Comparison of ENCODE assay signal across 20 cellular contexts in genomic region chr16:85222151-85222863, GRCh38.
A peak's percentile ranks its signal among the peaks of the same experiment; 100 is the strongest.
DNase-seq lines count a peak whose midpoint lies in the region; ATAC-seq and TF ChIP-seq lines count a peak whose summit lies in the region.
"Had no signal": no experiment of that assay in that cellular context is flagged by ENCODE, and none has a peak within 500 bp of the region (broad histone marks: within the 10 kb centered on the region; RNA-seq: fewer than 3 reads in every experiment).

No MANE protein-coding gene starts in this region.

- no peak overlapping the region for H2AK5ac ChIP-seq in mesendoderm (ENCODE audit: low read length)

- peak overlapping the region; percentile 43 for H3K56ac ChIP-seq in mesendoderm (ENCODE audit: low read length)

- H3K18ac ChIP-seq in mesendoderm (ENCODE audit: low read length): no peak overlapping the region

- H3K36me3 ChIP-seq in HEK293 (ENCODE audit: control insufficient read depth in 2 of 2, insufficient read depth in 1 of 2, low read length in 2 of 2) (no peaks in the 10 kb centered on the region), SK-N-MC (ENCODE audit: insufficient read depth, low read length) (no peaks in the 10 kb centered on the region), mesendoderm (ENCODE audit: control insufficient read depth, insufficient read depth, low read length) (no peaks in the 10 kb centered on the region)
- H3K36me3 ChIP-seq: upper lobe of left lung had no signal

- H3K4me1 ChIP-seq in HEK293 (ENCODE audit: control insufficient read depth, insufficient read depth, low read length): peaks cover 15% of the 10 kb centered on the region
- peaks cover 2% of the 10 kb centered on the region for H3K4me1 ChIP-seq in mesendoderm (ENCODE audit: control insufficient read depth, low read depth, low read length)

- no peak overlapping the region for H2BK5ac ChIP-seq in mesendoderm (ENCODE audit: low read length)

- H3K79me1 ChIP-seq in mesendoderm (ENCODE audit: low read length): peaks cover 6% of the 10 kb centered on the region

- peaks cover 9% of the 10 kb centered on the region; the same call in 1 of the 2 replicates for H3K9me3 ChIP-seq in AG04450 (ENCODE audit: control insufficient read depth, insufficient read depth, low read length)
- H3K9me3 ChIP-seq in HEK293 (ENCODE audit: control insufficient read depth, insufficient read depth, low read depth, low read length): no peaks in the 10 kb centered on the region
- H3K9me3 ChIP-seq in SK-N-MC (ENCODE audit: low read depth, low read length): no peaks in the 10 kb centered on the region
- H3K9me3 ChIP-seq: upper lobe of left lung had no signal

- WGBS in mesendoderm (ENCODE audit: extremely low coverage, insufficient coverage, low lambda C conversion rate): no CpG with 5 or more reads among the region's 24 CpGs

- intact Hi-C loops in left colon (cut with DNase I, micrococcal nuclease): no loop called here

- H3K4me1 Mint-ChIP-seq in activated T-cell treated with anti-CD3 and anti-CD28 coated beads, Interleukin-2, amount 50 U/mL, for 4 hours (ENCODE audit: low read depth): no peaks in the 10 kb centered on the region

- no peak overlapping the region for H4K5ac ChIP-seq in mesendoderm (ENCODE audit: low read length)

- POLR2A ChIA-PET in AG04450 (lab: Yijun Ruan, JAX) (interaction anchor here (1.1 kb wide), 1 partner anchor 13 kb away, joined by 3 read pairs; no protein-coding TSS in a partner anchor), HEK293 (lab: Yijun Ruan, JAX) (no interaction called here)

- TF ChIP-seq CTCF in AG04450 (IDR thresholded peaks at IDR 0.05; ENCODE audit: low read depth, low read length): no peak
- TF ChIP-seq CTCF in HEK293 (tag by site-specific recombination; IDR thresholded peaks at IDR 0.05): no peak

- H3K79me2 ChIP-seq in mesendoderm (ENCODE audit: control insufficient read depth, insufficient read depth, low read length): no peaks in the 10 kb centered on the region

- H3K36me3 Mint-ChIP-seq in activated T-cell treated with anti-CD3 and anti-CD28 coated beads, Interleukin-2, amount 50 U/mL, for 4 hours (ENCODE audit: insufficient read depth): no peaks in the 10 kb centered on the region

- no peak overlapping the region for H4K8ac ChIP-seq in mesendoderm (ENCODE audit: low read depth, low read length)

- H3K4me3 ChIP-seq in AG04450 (ENCODE audit: low read depth, low read length) (no peak overlapping the region), HEK293 (ENCODE audit: low read depth, low read length) (no peak overlapping the region), SK-N-MC (peak overlapping the region; percentile 56), mesendoderm (ENCODE audit: low read length) (no peak overlapping the region)
- H3K4me3 ChIP-seq: upper lobe of left lung had no signal

- DNase-seq in AG04450 (ENCODE audit: low read depth, low spot score) (no peak), SK-N-MC (ENCODE audit: low read depth, low spot score) (no peak), mesendoderm (peak; percentile 72), left colon (no peak)
- no peak for DNase-seq in activated T-cell treated with anti-CD3 and anti-CD28 coated beads, Interleukin-2, amount 50 U/mL, for 4 hours
- DNase-seq in activated CD4-positive, alpha-beta T cell treated with anti-CD3 and anti-CD28 coated beads for 1 hour: no peak
- DNase-seq: activated CD4-positive, CD25-positive, alpha-beta regulatory T cell treated with anti-CD3 and anti-CD28 coated beads, Interleukin-2, amount 50 U/mL, for 72 hours; activated effector memory CD4-positive, alpha-beta T cell treated with Interleukin-2 at 50 U/mL for 16 hours; CD4-positive, alpha-beta T cell; hypothalamus; KBM-7; MV-4-11; NCI-H2029 treated with DMSO at 0.1 percent for 48 hours; stimulated activated CD4-positive, alpha-beta T cell treated with anti-CD3 and anti-CD28 coated beads, Interleukin-1b, Interleukin-23, amount 100 ng/mL, for 48 hours; T-helper 9 cell had no signal

- no peaks in the 10 kb centered on the region for H3K9me3 Mint-ChIP-seq in activated T-cell treated with anti-CD3 and anti-CD28 coated beads, Interleukin-2, amount 50 U/mL, for 4 hours
- H3K9me3 Mint-ChIP-seq: CD4-positive, alpha-beta T cell; stimulated activated naive CD8-positive, alpha-beta T cell treated with anti-CD3 and anti-CD28 coated beads, Interleukin-15, Interleukin-2, amounts not matched to agents 100 ng/mL and 50 ng/mL, for 24 hours had no signal

- H3K4me3 Mint-ChIP-seq in activated T-cell treated with anti-CD3 and anti-CD28 coated beads, Interleukin-2, amount 50 U/mL, for 4 hours: no peak overlapping the region
- H3K4me3 Mint-ChIP-seq: CD4-positive, alpha-beta T cell; stimulated activated naive CD8-positive, alpha-beta T cell treated with anti-CD3 and anti-CD28 coated beads, Interleukin-15, Interleukin-2, amounts not matched to agents 100 ng/mL and 50 ng/mL, for 24 hours had no signal

- no peak overlapping the region for H3K9ac ChIP-seq in SK-N-MC (ENCODE audit: insufficient read length)
- H3K9ac ChIP-seq in mesendoderm (ENCODE audit: low read length): no peak overlapping the region

- no peak overlapping the region for H3K4me2 ChIP-seq in mesendoderm (ENCODE audit: low read length)

- H2BK120ac ChIP-seq in mesendoderm (ENCODE audit: low read depth, low read length): no peak overlapping the region

- H3K27me3 Mint-ChIP-seq in activated T-cell treated with anti-CD3 and anti-CD28 coated beads, Interleukin-2, amount 50 U/mL, for 4 hours (ENCODE audit: low read depth): peaks cover 8% of the 10 kb centered on the region

- peak overlapping the region; percentile 11 for H3K27ac ChIP-seq in AG04450 (ENCODE audit: low read depth, low read length)
- H3K27ac ChIP-seq in HEK293 (ENCODE audit: extremely low read depth, low read depth, low read length): peak overlapping the region; percentile 62; the same call in 1 of the 2 replicates
- peak overlapping the region; percentile 71 for H3K27ac ChIP-seq in SK-N-MC
- H3K27ac ChIP-seq in mesendoderm (ENCODE audit: low read depth, low read length): no peak overlapping the region
- H3K27ac ChIP-seq: upper lobe of left lung had no signal

- no peak overlapping the region for H3K23ac ChIP-seq in mesendoderm (ENCODE audit: low read length)

- ATAC-seq in GM18519 (IDR thresholded peaks at IDR 0.05; ENCODE audit: low FRiP score, unreplicated experiment) (no peak), left colon (no peak)
- no peak for ATAC-seq in activated T-cell treated with anti-CD3 and anti-CD28 coated beads, Interleukin-2, amount 50 U/mL, for 4 hours
- ATAC-seq: SK-N-SH treated with all-trans-retinoic acid at 6 μM for 48 hours had no signal

- H3K4ac ChIP-seq in mesendoderm (ENCODE audit: low read depth, low read length): no peak overlapping the region

- no peaks in the 10 kb centered on the region for H3K27me3 ChIP-seq in AG04450 (ENCODE audit: control insufficient read depth, insufficient read depth, low read length)
- no peaks in the 10 kb centered on the region for H3K27me3 ChIP-seq in mesendoderm (ENCODE audit: insufficient read depth, low read length, poor library complexity)
- H3K27me3 ChIP-seq: upper lobe of left lung had no signal

- H2BK15ac ChIP-seq in mesendoderm (replicated peaks; ENCODE audit: low read depth): no peak overlapping the region

- CTCF ChIA-PET in AG04450 (lab: Charles Lee): interaction anchor here (0.7 kb wide), 1 partner anchor 379 kb away, joined by 3 read pairs; no protein-coding TSS in a partner anchor
- CTCF ChIA-PET in HEK293 (lab: Yijun Ruan, JAX): interaction anchor here (0.7 kb wide), 1 partner anchor 495 kb away, joined by 4 read pairs; no protein-coding TSS in a partner anchor

TF ChIP-seq in HEK293, 187 proteins besides CTCF, POLR2A, EP300 and RAD21 (continues in another document):
- TF ChIP-seq PRDM6 (tag by site-specific recombination; IDR thresholded peaks at IDR 0.05) (peak; percentile 57; the same call in 1 of the 2 replicates), KLF9 (tag by site-specific recombination; IDR thresholded peaks at IDR 0.05; ENCODE audit: low read depth) (no peak), GLIS1 (tag by site-specific recombination; IDR thresholded peaks at IDR 0.05) (peak; percentile 98), ZNF341 (tag by site-specific recombination; IDR thresholded peaks at IDR 0.05; ENCODE audit: low read depth) (no peak; the same call in 1 of the 2 replicates), ZBTB20 (tag by site-specific recombination; IDR thresholded peaks at IDR 0.05) (no peak), ZNF280D (tag by site-specific recombination; IDR thresholded peaks at IDR 0.05) (no peak)
